5 cellular contexts compared by ENCODE assay signal in the genomic region with DNA sequence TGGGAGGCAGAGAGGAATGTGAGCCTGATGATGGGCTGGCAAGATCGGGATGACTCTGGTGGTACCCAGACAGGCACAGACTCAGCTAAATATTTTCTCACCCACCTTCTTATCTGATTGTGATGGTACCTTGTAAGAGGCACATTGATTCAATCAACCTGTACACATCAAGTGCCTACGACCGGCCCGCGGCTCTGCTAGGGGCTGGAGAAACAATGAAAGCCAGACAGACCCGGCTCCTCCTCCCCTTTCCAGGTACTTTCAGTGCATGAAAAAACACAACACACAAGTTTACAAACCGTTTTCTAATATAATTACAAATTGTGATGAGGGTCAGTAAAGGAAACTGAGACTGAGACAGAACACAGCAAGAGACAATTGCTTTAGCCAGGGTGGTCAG.
"Had no signal": no experiment of that assay in that cellular context is flagged by ENCODE, and none has a peak within 500 bp of the region (broad histone marks: within the 10 kb centered on the region; RNA-seq: fewer than 3 reads in every experiment).

No MANE protein-coding gene starts in this region.

- DNase-seq: GM23248, GOT3, H7, HFFc6 had no signal

- H3K27ac Mint-ChIP-seq: HFFc6, IgD-negative memory B cell had no signal

- H3K4me3 Mint-ChIP-seq: HFFc6 had no signal

- H3K36me3 Mint-ChIP-seq: IgD-negative memory B cell had no signal

- H3K9me3 Mint-ChIP-seq: HFFc6, IgD-negative memory B cell had no signal
